In the genomic region with DNA sequence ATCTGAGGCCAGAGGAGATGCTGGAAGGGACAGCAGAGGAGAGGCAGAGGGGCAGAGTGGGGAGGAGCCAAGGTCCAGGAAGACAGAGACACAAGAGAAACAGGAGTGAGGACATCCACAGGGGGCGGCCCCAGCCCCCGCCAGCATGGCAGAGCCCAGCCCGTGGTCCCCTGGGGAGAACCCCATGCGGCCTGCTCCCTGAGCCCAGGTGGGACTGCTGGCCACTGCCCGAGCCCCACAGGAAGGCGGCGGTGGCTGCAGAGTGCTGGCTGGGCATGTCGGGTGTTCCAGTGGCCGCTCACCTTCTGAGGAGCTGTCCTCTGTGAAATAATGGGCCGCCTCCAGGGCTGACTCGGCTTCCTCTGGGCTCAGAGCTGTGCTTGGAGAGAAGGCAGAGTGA, we compare ENCODE assay signal across 16 cellular contexts. TPM values are rescaled to one million over a fixed set of nuclear protein-coding genes. Genes with fewer than 3 reads are reported as not detected.
A peak's percentile ranks its signal among the peaks of the same experiment; 100 is the strongest.
DNase-seq lines count a peak whose midpoint lies in the region; ATAC-seq, FAIRE-seq and TF ChIP-seq lines count a peak whose summit lies in the region.
"Had no signal": no experiment of that assay in that cellular context is flagged by ENCODE, and none has a peak within 500 bp of the region (broad histone marks: within the 10 kb centered on the region; RNA-seq: fewer than 3 reads in every experiment).

No MANE protein-coding gene starts in this region.

- intact Hi-C loops in activated T-helper 1 cell treated with anti-CD3 and anti-CD28 coated beads, Interleukin-12 subunit alpha, Interleukin-12 subunit beta, Interleukin-2, Interleukin-4 antibody, amounts not matched to agents 30 ng/mL and 10 ng/mL and 1 ng/mL, durations not matched to agents 14 hours and 24 hours and 36 hours (cut with micrococcal nuclease): no loop called here

- peak overlapping the region; percentile 61 for H3K27ac Mint-ChIP-seq in activated T-helper 1 cell treated with anti-CD3 and anti-CD28 coated beads, Interleukin-12 subunit alpha, Interleukin-12 subunit beta, Interleukin-2, Interleukin-4 antibody, amounts not matched to agents 30 ng/mL and 10 ng/mL and 1 ng/mL, durations not matched to agents 14 hours and 24 hours and 36 hours
- H3K27ac Mint-ChIP-seq in nephron: peak overlapping the region in 2 of 3 experiments; percentile 51 to 74

- H3K9me3 ChIP-seq in BLaER1 treated with 17β-estradiol and CSF1 and Interleukin-3, amounts not matched to agents 10 nM and 100 nM (replicated peaks in 1 of 11): peaks cover 0 to 14% (median 7%) of the 10 kb centered on the region in 11 experiments; a peak in 17 of 22 replicates
- H3K9me3 ChIP-seq: psoas muscle had no signal

- H3K36me3 Mint-ChIP-seq in activated T-helper 1 cell treated with anti-CD3 and anti-CD28 coated beads, Interleukin-12 subunit alpha, Interleukin-12 subunit beta, Interleukin-2, Interleukin-4 antibody, amounts not matched to agents 30 ng/mL and 10 ng/mL and 1 ng/mL, durations not matched to agents 14 hours and 24 hours and 36 hours (ENCODE audit: low read depth): peaks cover 17% of the 10 kb centered on the region
- H3K36me3 Mint-ChIP-seq in nephron (ENCODE audit: low read depth): peaks cover 39% of the 10 kb centered on the region
- H3K36me3 Mint-ChIP-seq: natural killer cell had no signal

- peak overlapping the region in 10 of 11 experiments; percentile 8 to 77 (median 58); a peak in 17 of 22 replicates for H3K27ac ChIP-seq in BLaER1 treated with 17β-estradiol and CSF1 and Interleukin-3, amounts not matched to agents 10 nM and 100 nM
- H3K27ac ChIP-seq: psoas muscle had no signal

- peak; percentile 6 for DNase-seq in D721Med (ENCODE audit: insufficient read length, low spot score)
- DNase-seq in activated T-helper 1 cell treated with anti-CD3 and anti-CD28 coated beads, Interleukin-12 subunit alpha, Interleukin-12 subunit beta, Interleukin-2, Interleukin-4 antibody, amounts not matched to agents 30 ng/mL and 10 ng/mL and 1 ng/mL, durations not matched to agents 14 hours and 24 hours and 36 hours (ENCODE audit: low spot score): no peak
- DNase-seq in NOMO-1 treated with DMSO at 0.1 percent for 48 hours (lab: John Stamatoyannopoulos, UW; ENCODE audit: unreplicated experiment): no peak
- no peak for DNase-seq in occipital lobe (lab: John Stamatoyannopoulos, UW)
- DNase-seq: activated naive CD4-positive, alpha-beta T cell treated with anti-CD3 and anti-CD28 coated beads, Interleukin-2, amount 50 U/mL, for 16 hours; AML-193; Calu3; EL; natural killer cell; NCI-H1105 treated with DMSO at 0.1 percent for 48 hours; NCI-H524 treated with DMSO at 0.1 percent for 48 hours; psoas muscle; stimulated activated CD4-positive, alpha-beta T cell treated with anti-CD3 and anti-CD28 coated beads, Interleukin-4, amount 100 ng/mL, for 4 hours had no signal

- no peak overlapping the region for H3K4me3 Mint-ChIP-seq in activated T-helper 1 cell treated with anti-CD3 and anti-CD28 coated beads, Interleukin-12 subunit alpha, Interleukin-12 subunit beta, Interleukin-2, Interleukin-4 antibody, amounts not matched to agents 30 ng/mL and 10 ng/mL and 1 ng/mL, durations not matched to agents 14 hours and 24 hours and 36 hours
- no peak overlapping the region for H3K4me3 Mint-ChIP-seq in nephron
- H3K4me3 Mint-ChIP-seq: natural killer cell had no signal

- peak overlapping the region in 10 of 11 experiments; percentile 15 to 68 (median 49); a peak in 15 of 22 replicates for H3K9ac ChIP-seq in BLaER1 treated with 17β-estradiol and CSF1 and Interleukin-3, amounts not matched to agents 10 nM and 100 nM

- H3K27me3 ChIP-seq in BLaER1 treated with 17β-estradiol and CSF1 and Interleukin-3, amounts not matched to agents 10 nM and 100 nM: no peaks in the 10 kb centered on the region

- peaks cover 27 to 44% (median 38%) of the 10 kb centered on the region in 10 experiments for H3K4me1 ChIP-seq in BLaER1 treated with 17β-estradiol and CSF1 and Interleukin-3, amounts not matched to agents 10 nM and 100 nM

- no peak for TF ChIP-seq CTCF in D721Med (IDR thresholded peaks at IDR 0.05; ENCODE audit: insufficient read depth, missing control alignments)
- TF ChIP-seq CTCF in nephron (IDR thresholded peaks at IDR 0.05; ENCODE audit: unreplicated experiment in 3 of 3): no peak

- peak overlapping the region; percentile 5 to 87 (median 56); a peak in 20 of 22 replicates for H3K4me2 ChIP-seq in BLaER1 treated with 17β-estradiol and CSF1 and Interleukin-3, amounts not matched to agents 10 nM and 100 nM

- no peaks in the 10 kb centered on the region for H3K9me3 Mint-ChIP-seq in activated T-helper 1 cell treated with anti-CD3 and anti-CD28 coated beads, Interleukin-12 subunit alpha, Interleukin-12 subunit beta, Interleukin-2, Interleukin-4 antibody, amounts not matched to agents 30 ng/mL and 10 ng/mL and 1 ng/mL, durations not matched to agents 14 hours and 24 hours and 36 hours
- no peaks in the 10 kb centered on the region for H3K9me3 Mint-ChIP-seq in nephron
- H3K9me3 Mint-ChIP-seq: natural killer cell had no signal

- no peak for FAIRE-seq in D721Med (lab: Jason Lieb, UNC)

- ATAC-seq in GM21786 (IDR thresholded peaks at IDR 0.05; ENCODE audit: unreplicated experiment): no peak
- ATAC-seq: natural killer cell, psoas muscle had no signal

- H3K4me3 ChIP-seq in BLaER1 treated with 17β-estradiol and CSF1 and Interleukin-3, amounts not matched to agents 10 nM and 100 nM: no peak overlapping the region
- H3K4me3 ChIP-seq: psoas muscle had no signal

- H3K4me1 Mint-ChIP-seq in activated T-helper 1 cell treated with anti-CD3 and anti-CD28 coated beads, Interleukin-12 subunit alpha, Interleukin-12 subunit beta, Interleukin-2, Interleukin-4 antibody, amounts not matched to agents 30 ng/mL and 10 ng/mL and 1 ng/mL, durations not matched to agents 14 hours and 24 hours and 36 hours (ENCODE audit: low read depth): no peaks in the 10 kb centered on the region
- peaks cover 10% of the 10 kb centered on the region for H3K4me1 Mint-ChIP-seq in nephron
- H3K4me1 Mint-ChIP-seq: natural killer cell had no signal

- H3K36me3 ChIP-seq in BLaER1 treated with 17β-estradiol and CSF1 and Interleukin-3, amounts not matched to agents 10 nM and 100 nM: peaks cover 75 to 96% (median 89%) of the 10 kb centered on the region in 11 experiments

- no peaks in the 10 kb centered on the region for H3K27me3 Mint-ChIP-seq in activated T-helper 1 cell treated with anti-CD3 and anti-CD28 coated beads, Interleukin-12 subunit alpha, Interleukin-12 subunit beta, Interleukin-2, Interleukin-4 antibody, amounts not matched to agents 30 ng/mL and 10 ng/mL and 1 ng/mL, durations not matched to agents 14 hours and 24 hours and 36 hours (ENCODE audit: insufficient read depth)
- no peaks in the 10 kb centered on the region for H3K27me3 Mint-ChIP-seq in nephron (ENCODE audit: low read depth)

- H4K20me1 ChIP-seq in BLaER1 treated with 17β-estradiol and CSF1 and Interleukin-3, amounts not matched to agents 10 nM and 100 nM: peaks cover 0 to 55% (median 5%) of the 10 kb centered on the region in 11 experiments; a peak in 10 of 22 replicates

RNA-seq across cellular contexts. Expression of gene MRNIP, which starts 8.9 kb away (rescaled TPM):
- total RNA-seq in activated T-helper 1 cell treated with anti-CD3 and anti-CD28 coated beads, Interleukin-12 subunit alpha, Interleukin-12 subunit beta, Interleukin-2, Interleukin-4 antibody, amounts not matched to agents 30 ng/mL and 10 ng/mL and 1 ng/mL, durations not matched to agents 14 hours and 24 hours and 36 hours: 24.6 and 26.3 TPM in 2 replicates
- 26.7 TPM for total RNA-seq in occipital lobe

RNA-seq across cellular contexts. Expression of gene TBC1D9B, which starts 40.2 kb away (rescaled TPM):
- total RNA-seq in activated T-helper 1 cell treated with anti-CD3 and anti-CD28 coated beads, Interleukin-12 subunit alpha, Interleukin-12 subunit beta, Interleukin-2, Interleukin-4 antibody, amounts not matched to agents 30 ng/mL and 10 ng/mL and 1 ng/mL, durations not matched to agents 14 hours and 24 hours and 36 hours: 123 and 127 TPM in 2 replicates
- total RNA-seq in occipital lobe: 23.9 TPM

RNA-seq across cellular contexts. Expression of gene SQSTM1, which starts 46.8 kb away (rescaled TPM):
- 221 and 233 TPM in 2 replicates for total RNA-seq in activated T-helper 1 cell treated with anti-CD3 and anti-CD28 coated beads, Interleukin-12 subunit alpha, Interleukin-12 subunit beta, Interleukin-2, Interleukin-4 antibody, amounts not matched to agents 30 ng/mL and 10 ng/mL and 1 ng/mL, durations not matched to agents 14 hours and 24 hours and 36 hours
- total RNA-seq in occipital lobe: 53.5 TPM
